Comparison of ENCODE assay signal across 23 cellular contexts in genomic region chr7:28138837-28139236, GRCh38. TPM values are rescaled to one million over a fixed set of nuclear protein-coding genes. Genes with fewer than 3 reads are reported as not detected.
A peak's percentile ranks its signal among the peaks of the same experiment; 100 is the strongest.
DNase-seq lines count a peak whose midpoint lies in the region; ATAC-seq and TF ChIP-seq lines count a peak whose summit lies in the region.
"Had no signal": no experiment of that assay in that cellular context is flagged by ENCODE, and none has a peak within 500 bp of the region (broad histone marks: within the 10 kb centered on the region; RNA-seq: fewer than 3 reads in every experiment).

No MANE protein-coding gene starts in this region.

- DNase-seq in natural killer cell (no peak), vagina (ENCODE audit: extremely low spot score in 2 of 2) (no peak), transverse colon (no peak)
- DNase-seq in natural killer cell treated with Interleukin-12 subunit alpha and Interleukin-12 subunit beta and Interleukin-15 and Interleukin-18, amount 100 ng/mL, for 72 hours (ENCODE audit: low spot score), result no peak
- DNase-seq in stimulated activated naive B cell treated with anti-CD40 and anti-IgM and Interleukin-4, amounts not matched to agents 10 μg/mL and 1 μg/mL and 100 μg/mL, for 72 hours, result no peak
- DNase-seq: 8988T; ACHN; AML-193; BE2C; CD4-positive, alpha-beta T cell; CD8-positive, alpha-beta memory T cell; DMS 273 treated with DMSO at 0.1 percent for 48 hours; DMS79; EL; GDM1; GOT3; HFFc6 had no signal

- ATAC-seq in natural killer cell (no peak), GM21367 (IDR thresholded peaks at IDR 0.05; ENCODE audit: unreplicated experiment) (no peak)
- ATAC-seq in natural killer cell treated with Interleukin-12 subunit alpha and Interleukin-12 subunit beta and Interleukin-15 and Interleukin-18, amount 100 ng/mL, for 72 hours, result no peak
- no peak for ATAC-seq in stimulated activated naive B cell treated with anti-CD40 and anti-IgM and Interleukin-4, amounts not matched to agents 10 μg/mL and 1 μg/mL and 100 μg/mL, for 72 hours (replicated peaks)
- ATAC-seq: A549, GM12878 had no signal

- H3K27me3 Mint-ChIP-seq in natural killer cell (ENCODE audit: low read depth in 2 of 2), result no peaks in the 10 kb centered on the region
- H3K27me3 Mint-ChIP-seq in natural killer cell treated with Interleukin-12 subunit alpha and Interleukin-12 subunit beta and Interleukin-15 and Interleukin-18, amount 100 ng/mL, for 72 hours, result no peaks in the 10 kb centered on the region
- no peaks in the 10 kb centered on the region for H3K27me3 Mint-ChIP-seq in stimulated activated naive B cell treated with anti-CD40 and anti-IgM and Interleukin-4, amounts not matched to agents 10 μg/mL and 1 μg/mL and 100 μg/mL, for 72 hours
- H3K27me3 Mint-ChIP-seq: CD4-positive, alpha-beta T cell; CD8-positive, alpha-beta memory T cell had no signal

- 93 to 100% methylated on average over 1 to 2 of the region's 2 CpGs for WGBS in transverse colon (ENCODE audit: low coverage in 1 of 2), 2 donors

- H3K27me3 ChIP-seq in vagina (no peaks in the 10 kb centered on the region), transverse colon (no peaks in the 10 kb centered on the region)
- H3K27me3 ChIP-seq: BE2C; BLaER1 treated with 17β-estradiol and CSF1 and Interleukin-3, amounts not matched to agents 10 nM and 100 nM had no signal

- peak overlapping the region; percentile 20 to 54 for H3K27ac Mint-ChIP-seq in natural killer cell
- H3K27ac Mint-ChIP-seq in natural killer cell treated with Interleukin-12 subunit alpha and Interleukin-12 subunit beta and Interleukin-15 and Interleukin-18, amount 100 ng/mL, for 72 hours, result peak overlapping the region in 1 of 2 donors; percentile 64
- H3K27ac Mint-ChIP-seq in stimulated activated naive B cell treated with anti-CD40 and anti-IgM and Interleukin-4, amounts not matched to agents 10 μg/mL and 1 μg/mL and 100 μg/mL, for 72 hours, result peak overlapping the region; percentile 31
- H3K27ac Mint-ChIP-seq: CD14-positive monocyte; CD4-positive, alpha-beta T cell; HFFc6 had no signal

- TF ChIP-seq EP300 in transverse colon (IDR thresholded peaks at IDR 0.05; ENCODE audit: low read depth), result no peak

- TF ChIP-seq POLR2A in vagina (IDR thresholded peaks at IDR 0.05), result no peak
- no peak for TF ChIP-seq POLR2A in transverse colon (IDR thresholded peaks at IDR 0.05)

- intact Hi-C loops in natural killer cell (cut with micrococcal nuclease), result no loop called here
- intact Hi-C loops in vagina (cut with DNase I), result no loop called here
- intact Hi-C loops in transverse colon (cut with DNase I; ENCODE audit: low total_unique reads), result no loop called here

- TF ChIP-seq CTCF in natural killer cell (IDR thresholded peaks at IDR 0.05), result no peak
- TF ChIP-seq CTCF in vagina (IDR thresholded peaks at IDR 0.05), result no peak
- TF ChIP-seq CTCF in transverse colon (IDR thresholded peaks at IDR 0.05), result no peak

- H3K9me3 ChIP-seq in vagina (no peaks in the 10 kb centered on the region), transverse colon (no peaks in the 10 kb centered on the region)
- H3K9me3 ChIP-seq: A549; BE2C; BLaER1 treated with 17β-estradiol and CSF1 and Interleukin-3, amounts not matched to agents 10 nM and 100 nM; HAP-1 had no signal

- H3K9me3 Mint-ChIP-seq in natural killer cell, result no peaks in the 10 kb centered on the region
- H3K9me3 Mint-ChIP-seq in natural killer cell treated with Interleukin-12 subunit alpha and Interleukin-12 subunit beta and Interleukin-15 and Interleukin-18, amount 100 ng/mL, for 72 hours, result no peaks in the 10 kb centered on the region
- no peaks in the 10 kb centered on the region for H3K9me3 Mint-ChIP-seq in stimulated activated naive B cell treated with anti-CD40 and anti-IgM and Interleukin-4, amounts not matched to agents 10 μg/mL and 1 μg/mL and 100 μg/mL, for 72 hours
- H3K9me3 Mint-ChIP-seq: CD14-positive monocyte; CD4-positive, alpha-beta T cell; CD8-positive, alpha-beta memory T cell; HFFc6 had no signal

- peaks cover 69 to 81% of the 10 kb centered on the region in 2 donors for H3K4me1 Mint-ChIP-seq in natural killer cell
- H3K4me1 Mint-ChIP-seq in natural killer cell treated with Interleukin-12 subunit alpha and Interleukin-12 subunit beta and Interleukin-15 and Interleukin-18, amount 100 ng/mL, for 72 hours (ENCODE audit: low read depth in 2 of 2), result peaks cover 53 to 54% of the 10 kb centered on the region in 2 donors
- peaks cover 34 to 35% of the 10 kb centered on the region in 2 donors for H3K4me1 Mint-ChIP-seq in stimulated activated naive B cell treated with anti-CD40 and anti-IgM and Interleukin-4, amounts not matched to agents 10 μg/mL and 1 μg/mL and 100 μg/mL, for 72 hours

- H3K36me3 Mint-ChIP-seq in natural killer cell, result no peaks in the 10 kb centered on the region
- no peaks in the 10 kb centered on the region for H3K36me3 Mint-ChIP-seq in natural killer cell treated with Interleukin-12 subunit alpha and Interleukin-12 subunit beta and Interleukin-15 and Interleukin-18, amount 100 ng/mL, for 72 hours
- peaks cover 6 to 24% of the 10 kb centered on the region in 2 donors for H3K36me3 Mint-ChIP-seq in stimulated activated naive B cell treated with anti-CD40 and anti-IgM and Interleukin-4, amounts not matched to agents 10 μg/mL and 1 μg/mL and 100 μg/mL, for 72 hours

- H3K4me3 ChIP-seq in vagina, result no peak overlapping the region
- H3K4me3 ChIP-seq in transverse colon, result no peak overlapping the region
- H3K4me3 ChIP-seq: A549; BLaER1 treated with 17β-estradiol and CSF1 and Interleukin-3, amounts not matched to agents 10 nM and 100 nM; GM12878; HAP-1 had no signal

- H3K36me3 ChIP-seq in vagina, result no peaks in the 10 kb centered on the region
- no peaks in the 10 kb centered on the region for H3K36me3 ChIP-seq in transverse colon
- H3K36me3 ChIP-seq: HAP-1 had no signal

- H3K27ac ChIP-seq in vagina, result peak overlapping the region; percentile 12
- H3K27ac ChIP-seq in transverse colon, result no peak overlapping the region
- H3K27ac ChIP-seq: A549; BLaER1 treated with 17β-estradiol and CSF1 and Interleukin-3, amounts not matched to agents 10 nM and 100 nM had no signal

- no peak overlapping the region for H3K4me3 Mint-ChIP-seq in natural killer cell
- no peak overlapping the region for H3K4me3 Mint-ChIP-seq in natural killer cell treated with Interleukin-12 subunit alpha and Interleukin-12 subunit beta and Interleukin-15 and Interleukin-18, amount 100 ng/mL, for 72 hours
- no peak overlapping the region for H3K4me3 Mint-ChIP-seq in stimulated activated naive B cell treated with anti-CD40 and anti-IgM and Interleukin-4, amounts not matched to agents 10 μg/mL and 1 μg/mL and 100 μg/mL, for 72 hours
- H3K4me3 Mint-ChIP-seq: CD14-positive monocyte; CD4-positive, alpha-beta T cell; CD8-positive, alpha-beta memory T cell; HFFc6 had no signal

- in situ Hi-C loops in transverse colon (cut with MboI; ENCODE audit: low pct_ligation_motif_present in 1 of 4, low pct_unique_long_range_greater_than_20kb in 1 of 4, low sequenced_read_pairs in 3 of 4), result no loop called here

- H3K4me1 ChIP-seq in vagina, result peaks cover 57% of the 10 kb centered on the region
- peaks cover 0 to 18% (median 0%) of the 10 kb centered on the region in 4 donors for H3K4me1 ChIP-seq in transverse colon
- H3K4me1 ChIP-seq: A549, HAP-1 had no signal

RNA-seq across cellular contexts. Expression of gene JAZF1, which starts 41.8 kb away (rescaled TPM):
- total RNA-seq in natural killer cell (10 to 100 TPM; 82.5 to 89.7 (median 87.6) TPM), vagina (36.1 TPM), transverse colon (10 to 100 TPM; 11.0 to 12.2 (median 11.5) TPM)
- 10 to 100 TPM; 12.6 to 23.6 TPM for total RNA-seq in natural killer cell treated with Interleukin-12 subunit alpha and Interleukin-12 subunit beta and Interleukin-15 and Interleukin-18, amount 100 ng/mL, for 72 hours
